ENCODE assay signal across 20 cellular contexts in genomic region chr11:131581006-131581405, GRCh38.
DNase-seq lines count a peak whose midpoint lies in the region; TF ChIP-seq lines count a peak whose summit lies in the region.
"Had no signal": no experiment of that assay in that cellular context is flagged by ENCODE, and none has a peak within 500 bp of the region (broad histone marks: within the 10 kb centered on the region; RNA-seq: fewer than 3 reads in every experiment).

No MANE protein-coding gene starts in this region.

- peaks cover 9% of the 10 kb centered on the region for H3K9me3 Mint-ChIP-seq in Calu3 (ENCODE audit: low read depth, unreplicated experiment)

- H3K4me1 ChIP-seq in SJCRH30, result peaks cover 4% of the 10 kb centered on the region; the same call in 1 of the 2 replicates

- H3K27me3 ChIP-seq in SJCRH30, result no peaks in the 10 kb centered on the region

- DNase-seq in GF-D8 (lab: John Stamatoyannopoulos, UW) (peak; percentile 98), fibroblast of peridontal ligament (ENCODE audit: extremely low read depth) (peak; percentile 11), substantia nigra (lab: John Stamatoyannopoulos, UW) (peak in 2 of 49 donors; percentile 20 to 37), NOMO-1 treated with DMSO at 0.1 percent for 48 hours (lab: John Stamatoyannopoulos, UW; ENCODE audit: unreplicated experiment) (no peak), Calu3 (no peak), SJCRH30 (no peak), NAMALWA (ENCODE audit: low spot score) (no peak)
- DNase-seq: CD4-positive, alpha-beta T cell; DMS79; H7; KG1; NCI-H1092 treated with DMSO at 0.1 percent for 48 hours; NCI-H1694 treated with DMSO at 0.1 percent for 48 hours; NCI-H2107; NCI-H226; NCI-H526; NK-92 treated with Interleukin-12 subunit alpha and Interleukin-12 subunit beta, amount 100 ng/mL, for 24 hours had no signal

- H3K27me3 Mint-ChIP-seq in Calu3 (ENCODE audit: unreplicated experiment), result no peaks in the 10 kb centered on the region

- no peak for TF ChIP-seq CTCF in Calu3 (IDR thresholded peaks at IDR 0.05; ENCODE audit: unreplicated experiment)

- intact Hi-C loops in Calu3 (cut with micrococcal nuclease; ENCODE audit: unreplicated experiment), result no loop called here

- no peaks in the 10 kb centered on the region for H3K4me1 Mint-ChIP-seq in Calu3 (ENCODE audit: low read depth, unreplicated experiment)

- no TSS peak for BruUV-seq in Calu3 (replicated peaks; lab: Mats Ljungman, UMichigan)

- H3K27ac Mint-ChIP-seq in Calu3 (ENCODE audit: unreplicated experiment), result no peak overlapping the region
- H3K27ac Mint-ChIP-seq: CD4-positive, alpha-beta T cell had no signal

- CTCF ChIA-PET in Calu3 (lab: Charles Lee), result no interaction called here

- no peak overlapping the region for H3K4me3 Mint-ChIP-seq in Calu3 (ENCODE audit: low read depth, unreplicated experiment)
- H3K4me3 Mint-ChIP-seq: CD4-positive, alpha-beta T cell had no signal

- no peak overlapping the region for H3K4me3 ChIP-seq in SJCRH30
- H3K4me3 ChIP-seq: GM12878 had no signal

- H3K27ac ChIP-seq in angular gyrus (ENCODE audit: low read depth, low read length) (peak overlapping the region; percentile 91), substantia nigra (ENCODE audit: low read depth, low read length, poor library complexity, severe bottlenecking) (peak overlapping the region; percentile 99), SJCRH30 (no peak overlapping the region)
- H3K27ac ChIP-seq: RWPE1 had no signal

- no peaks in the 10 kb centered on the region for H3K36me3 Mint-ChIP-seq in Calu3 (ENCODE audit: insufficient read depth, unreplicated experiment)

- H3K9me3 ChIP-seq in SJCRH30 (replicated peaks), result no peaks in the 10 kb centered on the region

- no peaks in the 10 kb centered on the region for H3K36me3 ChIP-seq in SJCRH30

Comparison
In these comparisons a context has a peak if more than half of its experiments do, and no peak if none do; other contexts are left out.
1. DNase-seq: peak in GF-D8 (single experiment) and fibroblast of peridontal ligament (single experiment); none in NOMO-1 treated with DMSO at 0.1 percent for 48 hours (single experiment), Calu3 (single experiment), SJCRH30 (0 of 2) and NAMALWA (single experiment).